In the genomic region with DNA sequence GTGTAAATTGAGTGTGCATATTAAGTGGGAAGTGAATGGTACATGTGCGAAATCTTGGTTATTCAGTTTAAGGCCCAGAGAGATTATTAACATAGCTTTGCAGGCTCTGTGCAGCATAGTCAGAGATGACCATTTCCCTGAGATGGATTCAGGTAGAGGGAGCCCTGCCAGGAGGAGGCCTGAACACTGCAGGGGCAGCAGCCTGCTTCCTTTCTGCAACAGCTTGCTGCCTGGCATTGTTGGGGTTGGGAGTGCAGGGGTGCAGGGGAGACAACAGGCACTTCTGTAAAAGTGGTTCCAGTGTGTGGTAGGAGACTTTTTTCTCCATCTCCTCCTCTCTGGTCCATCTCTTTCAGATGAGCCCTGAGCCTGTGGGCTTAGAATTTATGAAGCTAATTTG, we compare ENCODE assay signal across 27 cellular contexts.
"Had no signal": no experiment of that assay in that cellular context is flagged by ENCODE, and none has a peak within 500 bp of the region (broad histone marks: within the 10 kb centered on the region; RNA-seq: fewer than 3 reads in every experiment).

No MANE protein-coding gene starts in this region.

- DNase-seq: activated CD4-positive, alpha-beta memory T cell treated with anti-CD3 and anti-CD28 coated beads, Interleukin-2, amount 10 ng/mL, durations not matched to agents 7 days and 5 days; activated CD4-positive, alpha-beta T cell treated with anti-CD3 and anti-CD28 coated beads for 1 hour; activated CD4-positive, alpha-beta T cell treated with anti-CD3 and anti-CD28 coated beads for 4 hours; activated CD4-positive, alpha-beta T cell treated with anti-CD3 and anti-CD28 coated beads, Interleukin-2, amount 10 ng/mL, durations not matched to agents 7 days and 5 days; activated CD4-positive, alpha-beta T cell treated with anti-CD3 and anti-CD28 coated beads, Interleukin-2, amount 50 U/mL, for 4 hours; activated CD8-positive, alpha-beta memory T cell treated with anti-CD3 and anti-CD28 coated beads, Interleukin-2, amount 50 U/mL, for 48 hours; activated gamma-delta T cell; activated naive CD4-positive, alpha-beta T cell; activated naive CD4-positive, alpha-beta T cell treated with anti-CD3 and anti-CD28 coated beads, Interleukin-2, amount 10 ng/mL, durations not matched to agents 7 days and 5 days; activated naive CD8-positive, alpha-beta T cell treated with anti-CD3 and anti-CD28 coated beads, Interleukin-2, amount 10 ng/mL, durations not matched to agents 7 days and 5 days; activated T-cell treated with anti-CD3 and anti-CD28 coated beads for 4 hours; activated T-cell treated with anti-CD3 and anti-CD28 coated beads, Interleukin-2, amount 50 U/mL, for 24 hours; activated T-cell treated with anti-CD3 and anti-CD28 coated beads, Interleukin-2, amount 50 U/mL, for 72 hours; anterior cingulate cortex; brain microvascular endothelial cell; dorsolateral prefrontal cortex; effector memory CD4-positive, alpha-beta T cell; esophagus squamous epithelium; foreskin melanocyte; heart right ventricle; T-helper 2 cell had no signal

- H3K36me3 Mint-ChIP-seq: activated naive CD4-positive, alpha-beta T cell treated with anti-CD3 and anti-CD28 coated beads, Interleukin-2, amount 10 ng/mL, durations not matched to agents 7 days and 5 days; activated naive CD4-positive, alpha-beta T cell treated with anti-CD3 and anti-CD28 coated beads, Interleukin-2, amount 50 U/mL, for 72 hours; activated naive CD8-positive, alpha-beta T cell treated with anti-CD3 and anti-CD28 coated beads, Interleukin-2, amount 10 ng/mL, durations not matched to agents 7 days and 5 days had no signal

- H3K4me3 ChIP-seq: coronary artery, dorsolateral prefrontal cortex, esophagus squamous epithelium, gastroesophageal sphincter, heart right ventricle had no signal

- H3K4me3 Mint-ChIP-seq: activated CD4-positive, alpha-beta memory T cell treated with anti-CD3 and anti-CD28 coated beads, Interleukin-2, amount 10 ng/mL, durations not matched to agents 7 days and 5 days; activated CD4-positive, alpha-beta T cell treated with anti-CD3 and anti-CD28 coated beads, Interleukin-2, amount 10 ng/mL, durations not matched to agents 7 days and 5 days; activated naive CD4-positive, alpha-beta T cell treated with anti-CD3 and anti-CD28 coated beads, Interleukin-2, amount 10 ng/mL, durations not matched to agents 7 days and 5 days; activated naive CD8-positive, alpha-beta T cell treated with anti-CD3 and anti-CD28 coated beads, Interleukin-2, amount 10 ng/mL, durations not matched to agents 7 days and 5 days; activated T-cell treated with anti-CD3 and anti-CD28 coated beads, Interleukin-2, amount 50 U/mL, for 24 hours; activated T-cell treated with anti-CD3 and anti-CD28 coated beads, Interleukin-2, amount 50 U/mL, for 72 hours; central memory CD8-positive, alpha-beta T cell; dendritic cell treated with granulocyte-macrophage colony-stimulating factor and Interleukin-4, amounts not matched to agents 40 ng/mL and 50 ng/mL, for 4 days had no signal

- H3K27me3 Mint-ChIP-seq: dendritic cell treated with granulocyte-macrophage colony-stimulating factor and Interleukin-4, amounts not matched to agents 40 ng/mL and 50 ng/mL, for 4 days had no signal

- H3K4me1 Mint-ChIP-seq: activated CD4-positive, alpha-beta memory T cell treated with anti-CD3 and anti-CD28 coated beads, Interleukin-2, amount 10 ng/mL, durations not matched to agents 7 days and 5 days; activated CD4-positive, alpha-beta T cell treated with anti-CD3 and anti-CD28 coated beads, Interleukin-2, amount 10 ng/mL, durations not matched to agents 7 days and 5 days; activated naive CD4-positive, alpha-beta T cell treated with anti-CD3 and anti-CD28 coated beads, Interleukin-2, amount 10 ng/mL, durations not matched to agents 7 days and 5 days; activated naive CD8-positive, alpha-beta T cell treated with anti-CD3 and anti-CD28 coated beads, Interleukin-2, amount 10 ng/mL, durations not matched to agents 7 days and 5 days; central memory CD8-positive, alpha-beta T cell had no signal

- H3K4me1 ChIP-seq: esophagus squamous epithelium had no signal

- H3K27ac Mint-ChIP-seq: activated CD4-positive, alpha-beta memory T cell treated with anti-CD3 and anti-CD28 coated beads, Interleukin-2, amount 10 ng/mL, durations not matched to agents 7 days and 5 days; activated CD4-positive, alpha-beta T cell treated with anti-CD3 and anti-CD28 coated beads, Interleukin-2, amount 10 ng/mL, durations not matched to agents 7 days and 5 days; activated naive CD4-positive, alpha-beta T cell treated with anti-CD3 and anti-CD28 coated beads, Interleukin-2, amount 10 ng/mL, durations not matched to agents 7 days and 5 days; activated naive CD4-positive, alpha-beta T cell treated with anti-CD3 and anti-CD28 coated beads, Interleukin-2, amount 50 U/mL, for 72 hours; activated naive CD8-positive, alpha-beta T cell treated with anti-CD3 and anti-CD28 coated beads, Interleukin-2, amount 10 ng/mL, durations not matched to agents 7 days and 5 days; activated T-cell treated with anti-CD3 and anti-CD28 coated beads, Interleukin-2, amount 50 U/mL, for 24 hours; activated T-cell treated with anti-CD3 and anti-CD28 coated beads, Interleukin-2, amount 50 U/mL, for 72 hours; dendritic cell treated with granulocyte-macrophage colony-stimulating factor and Interleukin-4, amounts not matched to agents 40 ng/mL and 50 ng/mL, for 4 days had no signal

- H3K9me3 Mint-ChIP-seq: activated CD4-positive, alpha-beta memory T cell treated with anti-CD3 and anti-CD28 coated beads, Interleukin-2, amount 10 ng/mL, durations not matched to agents 7 days and 5 days; activated naive CD4-positive, alpha-beta T cell treated with anti-CD3 and anti-CD28 coated beads, Interleukin-2, amount 10 ng/mL, durations not matched to agents 7 days and 5 days; activated naive CD8-positive, alpha-beta T cell treated with anti-CD3 and anti-CD28 coated beads, Interleukin-2, amount 10 ng/mL, durations not matched to agents 7 days and 5 days; central memory CD8-positive, alpha-beta T cell; dendritic cell treated with granulocyte-macrophage colony-stimulating factor and Interleukin-4, amounts not matched to agents 40 ng/mL and 50 ng/mL, for 4 days had no signal

- ATAC-seq: activated naive CD4-positive, alpha-beta T cell treated with anti-CD3 and anti-CD28 coated beads, Interleukin-2, amount 50 U/mL, for 72 hours; activated T-cell treated with anti-CD3 and anti-CD28 coated beads, Interleukin-2, amount 50 U/mL, for 72 hours; gastroesophageal sphincter had no signal

- H3K27ac ChIP-seq: brain microvascular endothelial cell, coronary artery, dorsolateral prefrontal cortex, epithelial cell of prostate, esophagus squamous epithelium, gastroesophageal sphincter, heart right ventricle had no signal

- H3K27me3 ChIP-seq: brain microvascular endothelial cell, esophagus squamous epithelium, gastroesophageal sphincter, heart right ventricle had no signal

- H3K36me3 ChIP-seq: brain microvascular endothelial cell, esophagus squamous epithelium, gastroesophageal sphincter, heart right ventricle had no signal
